2 cellular contexts compared by ENCODE assay signal in the genomic region with DNA sequence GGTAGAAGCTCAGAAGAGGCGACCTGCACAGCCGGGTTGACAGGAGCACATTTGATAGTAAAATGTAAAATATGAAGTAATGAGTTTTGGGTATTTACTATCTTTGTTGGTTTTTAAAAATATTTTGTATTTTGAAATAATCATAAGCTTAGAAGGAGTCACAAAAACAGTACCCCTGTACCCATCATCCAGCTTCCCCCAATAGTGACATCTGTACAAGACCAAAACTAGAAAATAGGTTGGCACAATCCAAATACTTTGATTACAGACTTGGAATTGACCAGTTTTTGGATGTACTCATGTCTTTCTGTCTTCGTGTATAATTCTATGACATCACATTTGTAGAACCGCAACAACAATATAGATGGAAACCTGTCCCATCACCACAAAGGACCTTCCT.
A peak's percentile ranks its signal among the peaks of the same experiment; 100 is the strongest.
TF ChIP-seq lines count a peak whose summit lies in the region.

No MANE protein-coding gene starts in this region.

TF ChIP-seq in HepG2, 621 proteins besides CTCF, POLR2A, EP300 and RAD21 (continued from another document):
- no peak for TF ChIP-seq ZNF530 (CRISPR knock-in tag; IDR thresholded peaks at IDR 0.05; ENCODE audit: low read depth)

TF ChIP-seq in HEK293, 187 proteins besides CTCF, POLR2A, EP300 and RAD21:
- TF ChIP-seq, protein P1, sequence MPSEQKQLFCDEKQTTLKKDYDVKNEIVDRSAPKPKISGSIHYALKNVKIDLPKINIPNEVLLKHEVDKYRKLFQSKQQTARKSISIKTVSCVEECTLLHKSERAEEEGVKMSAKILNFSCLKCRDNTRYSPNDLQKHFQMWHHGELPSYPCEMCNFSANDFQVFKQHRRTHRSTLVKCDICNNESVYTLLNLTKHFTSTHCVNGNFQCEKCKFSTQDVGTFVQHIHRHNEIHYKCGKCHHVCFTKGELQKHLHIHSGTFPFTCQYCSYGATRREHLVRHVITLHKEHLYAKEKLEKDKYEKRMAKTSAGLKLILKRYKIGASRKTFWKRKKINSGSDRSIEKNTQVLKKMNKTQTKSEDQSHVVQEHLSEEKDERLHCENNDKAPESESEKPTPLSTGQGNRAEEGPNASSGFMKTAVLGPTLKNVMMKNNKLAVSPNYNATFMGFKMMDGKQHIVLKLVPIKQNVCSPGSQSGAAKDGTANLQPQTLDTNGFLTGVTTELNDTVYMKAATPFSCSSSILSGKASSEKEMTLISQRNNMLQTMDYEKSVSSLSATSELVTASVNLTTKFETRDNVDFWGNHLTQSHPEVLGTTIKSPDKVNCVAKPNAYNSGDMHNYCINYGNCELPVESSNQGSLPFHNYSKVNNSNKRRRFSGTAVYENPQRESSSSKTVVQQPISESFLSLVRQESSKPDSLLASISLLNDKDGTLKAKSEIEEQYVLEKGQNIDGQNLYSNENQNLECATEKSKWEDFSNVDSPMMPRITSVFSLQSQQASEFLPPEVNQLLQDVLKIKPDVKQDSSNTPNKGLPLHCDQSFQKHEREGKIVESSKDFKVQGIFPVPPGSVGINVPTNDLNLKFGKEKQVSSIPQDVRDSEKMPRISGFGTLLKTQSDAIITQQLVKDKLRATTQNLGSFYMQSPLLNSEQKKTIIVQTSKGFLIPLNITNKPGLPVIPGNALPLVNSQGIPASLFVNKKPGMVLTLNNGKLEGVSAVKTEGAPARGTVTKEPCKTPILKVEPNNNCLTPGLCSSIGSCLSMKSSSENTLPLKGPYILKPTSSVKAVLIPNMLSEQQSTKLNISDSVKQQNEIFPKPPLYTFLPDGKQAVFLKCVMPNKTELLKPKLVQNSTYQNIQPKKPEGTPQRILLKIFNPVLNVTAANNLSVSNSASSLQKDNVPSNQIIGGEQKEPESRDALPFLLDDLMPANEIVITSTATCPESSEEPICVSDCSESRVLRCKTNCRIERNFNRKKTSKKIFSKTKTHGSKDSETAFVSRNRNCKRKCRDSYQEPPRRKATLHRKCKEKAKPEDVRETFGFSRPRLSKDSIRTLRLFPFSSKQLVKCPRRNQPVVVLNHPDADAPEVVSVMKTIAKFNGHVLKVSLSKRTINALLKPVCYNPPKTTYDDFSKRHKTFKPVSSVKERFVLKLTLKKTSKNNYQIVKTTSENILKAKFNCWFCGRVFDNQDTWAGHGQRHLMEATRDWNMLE (tag by site-specific recombination; conservative IDR thresholded peaks at IDR 0.05; ENCODE audit: low read depth), result no peak
- TF ChIP-seq, protein P2, sequence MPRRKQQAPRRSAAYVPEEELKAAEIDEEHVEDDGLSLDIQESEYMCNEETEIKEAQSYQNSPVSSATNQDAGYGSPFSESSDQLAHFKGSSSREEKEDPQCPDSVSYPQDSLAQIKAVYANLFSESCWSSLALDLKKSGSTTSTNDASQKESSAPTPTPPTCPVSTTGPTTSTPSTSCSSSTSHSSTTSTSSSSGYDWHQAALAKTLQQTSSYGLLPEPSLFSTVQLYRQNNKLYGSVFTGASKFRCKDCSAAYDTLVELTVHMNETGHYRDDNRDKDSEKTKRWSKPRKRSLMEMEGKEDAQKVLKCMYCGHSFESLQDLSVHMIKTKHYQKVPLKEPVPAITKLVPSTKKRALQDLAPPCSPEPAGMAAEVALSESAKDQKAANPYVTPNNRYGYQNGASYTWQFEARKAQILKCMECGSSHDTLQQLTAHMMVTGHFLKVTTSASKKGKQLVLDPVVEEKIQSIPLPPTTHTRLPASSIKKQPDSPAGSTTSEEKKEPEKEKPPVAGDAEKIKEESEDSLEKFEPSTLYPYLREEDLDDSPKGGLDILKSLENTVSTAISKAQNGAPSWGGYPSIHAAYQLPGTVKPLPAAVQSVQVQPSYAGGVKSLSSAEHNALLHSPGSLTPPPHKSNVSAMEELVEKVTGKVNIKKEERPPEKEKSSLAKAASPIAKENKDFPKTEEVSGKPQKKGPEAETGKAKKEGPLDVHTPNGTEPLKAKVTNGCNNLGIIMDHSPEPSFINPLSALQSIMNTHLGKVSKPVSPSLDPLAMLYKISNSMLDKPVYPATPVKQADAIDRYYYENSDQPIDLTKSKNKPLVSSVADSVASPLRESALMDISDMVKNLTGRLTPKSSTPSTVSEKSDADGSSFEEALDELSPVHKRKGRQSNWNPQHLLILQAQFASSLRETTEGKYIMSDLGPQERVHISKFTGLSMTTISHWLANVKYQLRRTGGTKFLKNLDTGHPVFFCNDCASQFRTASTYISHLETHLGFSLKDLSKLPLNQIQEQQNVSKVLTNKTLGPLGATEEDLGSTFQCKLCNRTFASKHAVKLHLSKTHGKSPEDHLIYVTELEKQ (tag by site-specific recombination; IDR thresholded peaks at IDR 0.05; ENCODE audit: borderline replicate concordance), result no peak
- TF ChIP-seq ZNF747 (tag by site-specific recombination; IDR thresholded peaks at IDR 0.05), result no peak
- no peak for TF ChIP-seq ZNF768 (tag by site-specific recombination; IDR thresholded peaks at IDR 0.05)
- TF ChIP-seq ZNF621 (tag by site-specific recombination; IDR thresholded peaks at IDR 0.05), result no peak
- TF ChIP-seq ZBTB7A (tag by site-specific recombination; IDR thresholded peaks at IDR 0.05; ENCODE audit: low read depth), result no peak
- TF ChIP-seq, protein P3, sequence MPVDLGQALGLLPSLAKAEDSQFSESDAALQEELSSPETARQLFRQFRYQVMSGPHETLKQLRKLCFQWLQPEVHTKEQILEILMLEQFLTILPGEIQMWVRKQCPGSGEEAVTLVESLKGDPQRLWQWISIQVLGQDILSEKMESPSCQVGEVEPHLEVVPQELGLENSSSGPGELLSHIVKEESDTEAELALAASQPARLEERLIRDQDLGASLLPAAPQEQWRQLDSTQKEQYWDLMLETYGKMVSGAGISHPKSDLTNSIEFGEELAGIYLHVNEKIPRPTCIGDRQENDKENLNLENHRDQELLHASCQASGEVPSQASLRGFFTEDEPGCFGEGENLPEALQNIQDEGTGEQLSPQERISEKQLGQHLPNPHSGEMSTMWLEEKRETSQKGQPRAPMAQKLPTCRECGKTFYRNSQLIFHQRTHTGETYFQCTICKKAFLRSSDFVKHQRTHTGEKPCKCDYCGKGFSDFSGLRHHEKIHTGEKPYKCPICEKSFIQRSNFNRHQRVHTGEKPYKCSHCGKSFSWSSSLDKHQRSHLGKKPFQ (tag by site-specific recombination; IDR thresholded peaks at IDR 0.05), result no peak
- TF ChIP-seq ZNF529 (tag by site-specific recombination; IDR thresholded peaks at IDR 0.05; ENCODE audit: insufficient replicate concordance), result peak; percentile 98
